Comparison of ENCODE assay signal across 9 cellular contexts in the genomic region with DNA sequence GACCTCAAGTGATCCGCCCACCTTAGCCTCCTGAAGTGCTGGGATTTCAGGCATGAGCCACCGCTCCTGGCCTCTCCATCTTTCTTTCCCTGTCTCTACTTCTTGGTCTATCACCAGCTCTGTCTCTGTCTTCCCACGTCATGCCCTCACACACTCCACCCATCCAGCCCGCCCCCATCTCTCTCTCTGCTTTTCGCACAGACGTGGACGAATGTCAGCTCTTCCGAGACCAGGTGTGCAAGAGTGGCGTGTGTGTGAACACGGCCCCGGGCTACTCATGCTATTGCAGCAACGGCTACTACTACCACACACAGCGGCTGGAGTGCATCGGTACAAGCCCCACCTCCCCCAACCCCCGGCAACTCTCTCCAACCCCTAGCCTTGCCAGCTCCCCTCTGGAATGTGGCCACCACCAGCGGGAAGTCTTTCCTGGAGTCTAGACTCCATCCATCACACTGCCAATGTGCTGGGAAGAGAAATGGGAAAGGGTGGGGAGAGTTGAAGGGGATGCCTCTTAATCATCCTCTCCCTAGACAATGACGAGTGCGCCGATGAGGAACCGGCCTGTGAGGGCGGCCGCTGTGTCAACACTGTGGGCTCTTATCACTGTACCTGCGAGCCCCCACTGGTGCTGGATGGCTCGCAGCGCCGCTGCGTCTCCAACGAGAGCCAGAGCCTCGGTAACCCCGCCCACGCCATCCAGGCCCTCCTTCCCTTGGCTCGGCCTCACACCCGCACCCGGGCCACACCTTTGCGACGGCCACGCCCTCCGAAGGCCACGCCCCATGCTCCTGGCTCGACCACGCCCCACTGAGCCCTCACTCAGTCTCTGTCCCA. TPM values are rescaled to one million over a fixed set of nuclear protein-coding genes. Genes with fewer than 3 reads are reported as not detected.
DNase-seq lines count a peak whose midpoint lies in the region; ATAC-seq and TF ChIP-seq lines count a peak whose summit lies in the region.
"Had no signal": no experiment of that assay in that cellular context is flagged by ENCODE, and none has a peak within 500 bp of the region (broad histone marks: within the 10 kb centered on the region; RNA-seq: fewer than 3 reads in every experiment).

No MANE protein-coding gene starts in this region.

- H3K9me3 ChIP-seq in HUES6 (ENCODE audit: control insufficient read depth, insufficient read depth, low read depth, low read length) (no peaks in the 10 kb centered on the region), T-helper 17 cell (ENCODE audit: control insufficient read depth, low read length, poor library complexity, severe bottlenecking) (no peaks in the 10 kb centered on the region)

- H3K27ac ChIP-seq in HUES6 (ENCODE audit: low read depth, low read length): no peak overlapping the region

- H3K4me3 Mint-ChIP-seq in T-helper 17 cell: no peak overlapping the region
- H3K4me3 Mint-ChIP-seq: stimulated activated naive CD8-positive, alpha-beta T cell treated with anti-CD3 and anti-CD28 coated beads, Interleukin-15, Interleukin-2, amounts not matched to agents 100 ng/mL and 50 ng/mL, for 24 hours had no signal

- H3K27me3 ChIP-seq in HUES6 (ENCODE audit: control insufficient read depth, insufficient read depth, low read length): no peaks in the 10 kb centered on the region

- H3K36me3 Mint-ChIP-seq in T-helper 17 cell (ENCODE audit: low read depth): peaks cover 15% of the 10 kb centered on the region

- H3K9ac ChIP-seq in HUES6 (ENCODE audit: low read length): peak overlapping the region; percentile 52

- H3K36me3 ChIP-seq in HUES6 (ENCODE audit: control insufficient read depth, insufficient read depth, low read length): peaks cover 60% of the 10 kb centered on the region

- peak; percentile 82 for ATAC-seq in omental fat pad (ENCODE audit: low FRiP score)
- no peak for ATAC-seq in T-helper 17 cell
- ATAC-seq in GM21423 (IDR thresholded peaks at IDR 0.05; ENCODE audit: unreplicated experiment): no peak
- ATAC-seq in HG03139 (IDR thresholded peaks at IDR 0.05; ENCODE audit: unreplicated experiment): no peak

- TF ChIP-seq CTCF in omental fat pad (IDR thresholded peaks at IDR 0.05): no peak

- H3K4me3 ChIP-seq in HUES6 (ENCODE audit: low read depth, low read length): peak overlapping the region; percentile 43

- H3K27me3 Mint-ChIP-seq in T-helper 17 cell: no peaks in the 10 kb centered on the region
- H3K27me3 Mint-ChIP-seq: stimulated activated naive CD8-positive, alpha-beta T cell treated with anti-CD3 and anti-CD28 coated beads, Interleukin-15, Interleukin-2, amounts not matched to agents 100 ng/mL and 50 ng/mL, for 24 hours had no signal

- peaks cover 12% of the 10 kb centered on the region; the same call in 1 of the 2 replicates for H3K4me1 ChIP-seq in HUES6 (ENCODE audit: control insufficient read depth, insufficient read depth, low read length)

- DNase-seq in NCI-H510A (lab: John Stamatoyannopoulos, UW): peak; percentile 89
- peak; percentile 90 for DNase-seq in ecto neural progenitor cell (ENCODE audit: low spot score)
- DNase-seq in omental fat pad (ENCODE audit: low spot score): peak; percentile 44
- no peak for DNase-seq in DMS114 treated with DMSO at 0.1 percent for 48 hours (lab: John Stamatoyannopoulos, UW; ENCODE audit: unreplicated experiment)
- DNase-seq in T-helper 17 cell: no peak

- H3K27ac Mint-ChIP-seq in T-helper 17 cell: no peak overlapping the region
- H3K27ac Mint-ChIP-seq: stimulated activated naive CD8-positive, alpha-beta T cell treated with anti-CD3 and anti-CD28 coated beads, Interleukin-15, Interleukin-2, amounts not matched to agents 100 ng/mL and 50 ng/mL, for 24 hours had no signal

- peaks cover 15% of the 10 kb centered on the region for H3K4me1 Mint-ChIP-seq in T-helper 17 cell

RNA-seq across cellular contexts. Expression of gene LTBP4, which starts 22.5 kb away (rescaled TPM):
- total RNA-seq in omental fat pad (100 to 1,000 TPM in 3 of 4 donors, 10 to 100 TPM in 1; 73.5 to 197 (median 114) TPM), T-helper 17 cell (100 to 1,000 TPM; 198 to 230 TPM)

RNA-seq across cellular contexts. Expression of gene SHKBP1, which starts 46.9 kb away (rescaled TPM):
- total RNA-seq in omental fat pad (10 to 100 TPM; 37.0 to 87.5 (median 47.8) TPM), T-helper 17 cell (100 to 1,000 TPM; 124 to 141 TPM)

Comparison
In these comparisons a context has a peak if more than half of its experiments do, and no peak if none do; other contexts are left out.
1. DNase-seq: peak in NCI-H510A (single experiment), ecto neural progenitor cell (single experiment) and omental fat pad (single experiment); none in DMS114 treated with DMSO at 0.1 percent for 48 hours (single experiment) and T-helper 17 cell (0 of 3).